19 cellular contexts compared by ENCODE assay signal in genomic region chr22:47651216-47651987, GRCh38.
"Had no signal": no experiment of that assay in that cellular context is flagged by ENCODE, and none has a peak within 500 bp of the region (broad histone marks: within the 10 kb centered on the region; RNA-seq: fewer than 3 reads in every experiment).

No MANE protein-coding gene starts in this region.

- H3K27ac ChIP-seq: colonic mucosa, esophagus squamous epithelium, gastrocnemius medialis, heart right ventricle, left lung, lower lobe of right lung had no signal

- H3K4me3 ChIP-seq: colonic mucosa, esophagus squamous epithelium, gastrocnemius medialis, heart right ventricle, left lung, lower lobe of right lung had no signal

- H3K27me3 Mint-ChIP-seq: dendritic cell treated with granulocyte-macrophage colony-stimulating factor and Interleukin-4, amounts not matched to agents 40 ng/mL and 50 ng/mL, for 4 days had no signal

- H3K36me3 ChIP-seq: colonic mucosa, esophagus squamous epithelium, gastrocnemius medialis, heart right ventricle, left lung, lower lobe of right lung had no signal

- H3K4me1 ChIP-seq: colonic mucosa, esophagus squamous epithelium, gastrocnemius medialis, heart right ventricle, left lung, lower lobe of right lung had no signal

- H3K27me3 ChIP-seq: colonic mucosa, gastrocnemius medialis had no signal

- H3K9me3 ChIP-seq: colonic mucosa, esophagus squamous epithelium, gastrocnemius medialis, heart right ventricle, left lung, lower lobe of right lung had no signal

- DNase-seq: colonic mucosa; cortex of kidney; effector CD4-positive, alpha-beta T cell; effector memory CD4-positive, alpha-beta T cell; esophagus squamous epithelium; foreskin fibroblast; foreskin melanocyte; gastrocnemius medialis; glutamatergic neuron; head of caudate nucleus; heart right ventricle; hippocampal formation; left cardiac atrium; left lung; left ventricle myocardium superior; lower lobe of right lung; mesendoderm; midbrain had no signal

- H3K4me3 Mint-ChIP-seq: dendritic cell treated with granulocyte-macrophage colony-stimulating factor and Interleukin-4, amounts not matched to agents 40 ng/mL and 50 ng/mL, for 4 days had no signal

- H3K27ac Mint-ChIP-seq: dendritic cell treated with granulocyte-macrophage colony-stimulating factor and Interleukin-4, amounts not matched to agents 40 ng/mL and 50 ng/mL, for 4 days had no signal
